Comparison of ENCODE assay signal across 9 cellular contexts in genomic region chr9:107260437-107261081, GRCh38. TPM values are rescaled to one million over a fixed set of nuclear protein-coding genes. Genes with fewer than 3 reads are reported as not detected.
DNase-seq lines count a peak whose midpoint lies in the region; ATAC-seq and TF ChIP-seq lines count a peak whose summit lies in the region.
"Had no signal": no experiment of that assay in that cellular context is flagged by ENCODE, and none has a peak within 500 bp of the region (broad histone marks: within the 10 kb centered on the region; RNA-seq: fewer than 3 reads in every experiment).

No MANE protein-coding gene starts in this region.

- no peaks in the 10 kb centered on the region for H3K4me1 ChIP-seq in A673 (ENCODE audit: insufficient read depth, low read length, poor library complexity, severe bottlenecking)
- H3K4me1 ChIP-seq: HAP-1 had no signal

- peaks cover 6% of the 10 kb centered on the region for H3K9me3 ChIP-seq in A673 (ENCODE audit: low read depth, low read length, poor library complexity, severe bottlenecking)
- H3K9me3 ChIP-seq: HAP-1 had no signal

- no peak overlapping the region for H3K27ac Mint-ChIP-seq in T-helper 2 cell treated with Interferon-gamma antibody and Interleukin-4, amounts not matched to agents 5 μg/mL and 100 μg/mL, for 36 hours

- no peaks in the 10 kb centered on the region for H3K9me3 Mint-ChIP-seq in T-helper 2 cell treated with Interferon-gamma antibody and Interleukin-4, amounts not matched to agents 5 μg/mL and 100 μg/mL, for 36 hours

- no peaks in the 10 kb centered on the region for H3K36me3 Mint-ChIP-seq in T-helper 2 cell treated with Interferon-gamma antibody and Interleukin-4, amounts not matched to agents 5 μg/mL and 100 μg/mL, for 36 hours (ENCODE audit: low read depth)

- no peak overlapping the region for H3K4me3 Mint-ChIP-seq in T-helper 2 cell treated with Interferon-gamma antibody and Interleukin-4, amounts not matched to agents 5 μg/mL and 100 μg/mL, for 36 hours

- no TSS peak for BruUV-seq in A673 (replicated peaks; lab: Mats Ljungman, UMichigan)

- H3K27ac ChIP-seq in A673 (ENCODE audit: low read depth, low read length, poor library complexity, severe bottlenecking), result no peak overlapping the region

- H3K36me3 ChIP-seq in A673 (ENCODE audit: insufficient read depth, low read length, poor library complexity, severe bottlenecking), result no peaks in the 10 kb centered on the region
- H3K36me3 ChIP-seq: HAP-1 had no signal

- H3K4me3 ChIP-seq in GM12865 (ENCODE audit: low read depth, low read length), result no peak overlapping the region; the same call in 1 of the 2 replicates
- no peak overlapping the region for H3K4me3 ChIP-seq in epithelial cell of proximal tubule (ENCODE audit: low read depth, low read length)
- no peak overlapping the region for H3K4me3 ChIP-seq in A673 (ENCODE audit: low read depth, low read length, poor library complexity, severe bottlenecking)
- H3K4me3 ChIP-seq: HAP-1 had no signal

- H3K4me1 Mint-ChIP-seq in T-helper 2 cell treated with Interferon-gamma antibody and Interleukin-4, amounts not matched to agents 5 μg/mL and 100 μg/mL, for 36 hours (ENCODE audit: low read depth), result no peaks in the 10 kb centered on the region

- intact Hi-C loops in A673 (cut with micrococcal nuclease; ENCODE audit: unreplicated experiment), result no loop called here

- peaks cover 27% of the 10 kb centered on the region for H3K27me3 Mint-ChIP-seq in T-helper 2 cell treated with Interferon-gamma antibody and Interleukin-4, amounts not matched to agents 5 μg/mL and 100 μg/mL, for 36 hours (ENCODE audit: low read depth)

- POLR2A ChIA-PET in A673 (lab: Charles Lee; ENCODE audit: low non-redundant PET), result no interaction called here

- no peaks in the 10 kb centered on the region for H3K27me3 ChIP-seq in A673 (replicated peaks; ENCODE audit: insufficient read depth, low read depth, low read length, poor library complexity)

- ATAC-seq in GM21528 (IDR thresholded peaks at IDR 0.05; ENCODE audit: low FRiP score, unreplicated experiment) (peak; percentile 100), HG03575 (IDR thresholded peaks at IDR 0.05; ENCODE audit: extremely low read depth, insufficient number of reproducible peaks, low FRiP score, unreplicated experiment) (peak; percentile 99)

- DNase-seq in GM12865 (ENCODE audit: low read depth), result peak; percentile 87
- DNase-seq in epithelial cell of proximal tubule (ENCODE audit: low read depth), result no peak
- no peak for DNase-seq in glomerular visceral epithelial cell (ENCODE audit: extremely low spot score)
- DNase-seq in A673 (ENCODE audit: low spot score), result no peak
- no peak for DNase-seq in activated CD4-positive, alpha-beta T cell treated with anti-CD3 and anti-CD28 coated beads for 4 hours
- no peak for DNase-seq in T-helper 2 cell treated with Interferon-gamma antibody and Interleukin-4, amounts not matched to agents 5 μg/mL and 100 μg/mL, for 36 hours (ENCODE audit: low spot score)

- CTCF ChIA-PET in A673 (lab: Charles Lee), result no interaction called here

- no peak for TF ChIP-seq CTCF in GM12865 (IDR thresholded peaks at IDR 0.05; ENCODE audit: insufficient read depth, low read depth, low read length, missing control alignments)
- peak; percentile 1 for TF ChIP-seq CTCF in epithelial cell of proximal tubule (conservative IDR thresholded peaks at IDR 0.05; ENCODE audit: low read depth, low read length)
- TF ChIP-seq CTCF in A673 (conservative IDR thresholded peaks at IDR 0.05; ENCODE audit: low read depth, low read length), result no peak

RNA-seq across cellular contexts. Expression of gene RAD23B, which starts 22.5 kb away (rescaled TPM):
- 62.8 and 82.8 TPM in 2 replicates for total RNA-seq in epithelial cell of proximal tubule
- total RNA-seq in A673 (2021), result 146 and 151 TPM in 2 replicates
